In genomic region chr17:28744802-28745051, GRCh38 we compare ENCODE assay signal across 8 cellular contexts. TPM values are rescaled to one million over a fixed set of nuclear protein-coding genes. Genes with fewer than 3 reads are reported as not detected.
DNase-seq lines count a peak whose midpoint lies in the region; ATAC-seq, FAIRE-seq and TF ChIP-seq lines count a peak whose summit lies in the region.

No MANE protein-coding gene starts in this region.

- dilution Hi-C loops in keratinocyte (cut with MboI; ENCODE audit: extremely low pct_ligation_motif_present, low sequenced_read_pairs) = no loop called here

- no peaks in the 10 kb centered on the region for H3K27me3 Mint-ChIP-seq in activated naive CD8-positive, alpha-beta T cell treated with anti-CD3 and anti-CD28 coated beads, Interleukin-2, amount 50 U/mL, for 24 hours

- peaks cover 36% of the 10 kb centered on the region for H3K4me1 ChIP-seq in keratinocyte (ENCODE audit: control insufficient read depth, extremely low read depth, insufficient read depth, low read length)
- peaks cover 0 to 54% (median 43%) of the 10 kb centered on the region in 5 donors for H3K4me1 ChIP-seq in subcutaneous abdominal adipose tissue (ENCODE audit: control insufficient read depth in 5 of 5, insufficient read depth in 5 of 5, low read length in 5 of 5)

- peak overlapping the region; percentile 91 for H3K27ac ChIP-seq in keratinocyte (ENCODE audit: control insufficient read depth, insufficient read depth, low read length)
- peak overlapping the region; percentile 46 for H3K27ac ChIP-seq in subcutaneous abdominal adipose tissue (ENCODE audit: low read depth, low read length)

- H3K9me1 ChIP-seq in keratinocyte (ENCODE audit: control insufficient read depth, extremely low read depth, insufficient read depth, low read length) = peaks cover 7% of the 10 kb centered on the region

- H3K79me2 ChIP-seq in keratinocyte (ENCODE audit: control insufficient read depth, insufficient read depth, low read length) = peaks cover 55% of the 10 kb centered on the region

- H3K27me3 ChIP-seq in keratinocyte (ENCODE audit: control insufficient read depth, extremely low read depth, insufficient read depth, low read length) (no peaks in the 10 kb centered on the region), subcutaneous abdominal adipose tissue (ENCODE audit: control insufficient read depth in 5 of 5, insufficient read depth in 4 of 5, low read length in 5 of 5) (no peaks in the 10 kb centered on the region)

- H2AFZ ChIP-seq in keratinocyte (ENCODE audit: control insufficient read depth, low read length) = no peak overlapping the region

- H3K4me1 Mint-ChIP-seq in activated naive CD8-positive, alpha-beta T cell treated with anti-CD3 and anti-CD28 coated beads, Interleukin-2, amount 50 U/mL, for 24 hours = peaks cover 57% of the 10 kb centered on the region

- H4K20me1 ChIP-seq in keratinocyte (ENCODE audit: control insufficient read depth, extremely low read depth, insufficient read depth, low read length) = peaks cover 33% of the 10 kb centered on the region

- H3K9ac ChIP-seq in keratinocyte (ENCODE audit: control insufficient read depth, extremely low read depth, insufficient read depth, low read length) (peak overlapping the region; percentile 96), subcutaneous abdominal adipose tissue (ENCODE audit: low read length in 5 of 5) (peak overlapping the region; percentile 16 to 74 (median 68))

- no peak for TF ChIP-seq CTCF in keratinocyte (optimal IDR thresholded peaks at IDR 0.05 in 1 of 3, IDR thresholded peaks at IDR 0.05 in 1 of 3, conservative IDR thresholded peaks at IDR 0.05 in 1 of 3; ENCODE audit: extremely low read depth in 1 of 3, insufficient read depth in 2 of 3, low read length in 3 of 3)

- H3K4me3 ChIP-seq in keratinocyte (ENCODE audit: control insufficient read depth in 2 of 3, extremely low read depth in 1 of 3, insufficient read depth in 2 of 3, low read depth in 1 of 3, low read length in 3 of 3) = peak overlapping the region; percentile 88 to 98 (median 89)
- H3K4me3 ChIP-seq in subcutaneous abdominal adipose tissue (ENCODE audit: low read depth in 1 of 5, low read length in 5 of 5) = peak overlapping the region; percentile 58 to 71 (median 70)

- H3K9me3 ChIP-seq in keratinocyte (ENCODE audit: control insufficient read depth, low read depth, low read length) = peaks cover 9% of the 10 kb centered on the region
- no peaks in the 10 kb centered on the region for H3K9me3 ChIP-seq in subcutaneous abdominal adipose tissue (ENCODE audit: control insufficient read depth in 5 of 5, low read length in 5 of 5)

- peak overlapping the region; percentile 92 for H3K4me3 Mint-ChIP-seq in activated naive CD8-positive, alpha-beta T cell treated with anti-CD3 and anti-CD28 coated beads, Interleukin-2, amount 50 U/mL, for 24 hours

- H3K9me3 Mint-ChIP-seq in activated naive CD8-positive, alpha-beta T cell treated with anti-CD3 and anti-CD28 coated beads, Interleukin-2, amount 50 U/mL, for 24 hours = peaks cover under 1% of the 10 kb centered on the region

- H3K27ac Mint-ChIP-seq in activated naive CD8-positive, alpha-beta T cell treated with anti-CD3 and anti-CD28 coated beads, Interleukin-2, amount 50 U/mL, for 24 hours = peak overlapping the region; percentile 90

- H3K36me3 Mint-ChIP-seq in activated naive CD8-positive, alpha-beta T cell treated with anti-CD3 and anti-CD28 coated beads, Interleukin-2, amount 50 U/mL, for 24 hours (ENCODE audit: low read depth) = peaks cover 35% of the 10 kb centered on the region

- peaks cover 27 to 33% of the 10 kb centered on the region in 2 experiments for H3K36me3 ChIP-seq in keratinocyte (ENCODE audit: control insufficient read depth in 2 of 2, extremely low read depth in 1 of 2, insufficient read depth in 2 of 2, low read length in 2 of 2)
- peaks cover 0 to 20% (median 19%) of the 10 kb centered on the region in 5 donors for H3K36me3 ChIP-seq in subcutaneous abdominal adipose tissue (ENCODE audit: control insufficient read depth in 5 of 5, insufficient read depth in 5 of 5, low read length in 5 of 5)

- DNase-seq in NCI-H1092 treated with DMSO at 0.1 percent for 48 hours (lab: John Stamatoyannopoulos, UW) (peak; percentile 25), NCI-H1092 (lab: John Stamatoyannopoulos, UW) (no peak), keratinocyte (ENCODE audit: low read depth, low spot score) (no peak), H4 (ENCODE audit: low spot score) (no peak), frontal cortex (ENCODE audit: low spot score in 2 of 2) (no peak), islet precursor cell (no peak)
- no peak for DNase-seq in activated naive CD8-positive, alpha-beta T cell treated with anti-CD3 and anti-CD28 coated beads, Interleukin-2, amount 50 U/mL, for 24 hours

- FAIRE-seq in keratinocyte (lab: Jason Lieb, UNC) (no peak), frontal cortex (lab: Jason Lieb, UNC) (no peak)

- H3K4me2 ChIP-seq in keratinocyte (ENCODE audit: control insufficient read depth, extremely low read depth, insufficient read depth, low read depth, low read length) = peak overlapping the region; percentile 87

- ATAC-seq in activated naive CD8-positive, alpha-beta T cell treated with anti-CD3 and anti-CD28 coated beads, Interleukin-2, amount 50 U/mL, for 24 hours = no peak

RNA-seq across cellular contexts. Expression of gene TRAF4, which starts 0.9 kb away (rescaled TPM):
- polyA plus RNA-seq in keratinocyte = 57.3 to 69.4 TPM (median 60.5 TPM) in 3 replicates
- 12.1 TPM for polyA plus RNA-seq in keratinocyte (2011; ENCODE audit: low read depth)
- 34.2 and 49.5 TPM in 2 replicates for polyA plus RNA-seq in keratinocyte (2011; cell fraction: cytosol; rRNA removed)
- 136 and 156 TPM in 2 replicates for polyA plus RNA-seq in keratinocyte (2011; cell fraction: nucleus; rRNA removed)
- 29.3 and 55.3 TPM in 2 replicates for polyA plus RNA-seq in keratinocyte (2012; ENCODE audit: low replicate concordance)
- polyA minus RNA-seq in keratinocyte = 78.9 to 246 TPM (median 103 TPM) in 3 replicates
- polyA minus RNA-seq in keratinocyte (2011; cell fraction: cytosol; rRNA and poly(A)+ RNA removed) = 74.6 TPM
- 85.4 and 89.2 TPM in 2 replicates for polyA minus RNA-seq in keratinocyte (2011; cell fraction: nucleus; rRNA and poly(A)+ RNA removed)
- total RNA-seq in H4 (2014; rRNA removed; shearing (Covaris generic)) = 27.7 and 40.5 TPM in 2 replicates
- 60.3 TPM for total RNA-seq in frontal cortex

RNA-seq across cellular contexts. Expression of gene NEK8, which starts 16.1 kb away (rescaled TPM):
- 4.1 to 6.2 TPM (median 4.3 TPM) in 3 replicates for polyA plus RNA-seq in keratinocyte
- polyA plus RNA-seq in keratinocyte (2011; ENCODE audit: low read depth) = 0.17 TPM
- 2.1 and 3.0 TPM in 2 replicates for polyA plus RNA-seq in keratinocyte (2011; cell fraction: cytosol; rRNA removed)
- polyA plus RNA-seq in keratinocyte (2011; cell fraction: nucleus; rRNA removed) = 12.1 and 12.5 TPM in 2 replicates
- 0.80 and 2.6 TPM in 2 replicates for polyA plus RNA-seq in keratinocyte (2012; ENCODE audit: low replicate concordance)
- polyA minus RNA-seq in keratinocyte = 7.7 to 9.8 TPM (median 9.6 TPM) in 3 replicates
- polyA minus RNA-seq in keratinocyte (2011; cell fraction: cytosol; rRNA and poly(A)+ RNA removed) = 2.3 TPM
- polyA minus RNA-seq in keratinocyte (2011; cell fraction: nucleus; rRNA and poly(A)+ RNA removed) = 3.7 and 5.8 TPM in 2 replicates
- total RNA-seq in H4 (2014; rRNA removed; shearing (Covaris generic)) = 1.4 and 3.1 TPM in 2 replicates
- total RNA-seq in frontal cortex = 0.82 TPM

RNA-seq across cellular contexts. Expression of gene TLCD1, which starts 18.7 kb away (rescaled TPM):
- polyA plus RNA-seq in keratinocyte = 12.0 to 14.7 TPM (median 14.0 TPM) in 3 replicates
- 1.1 TPM for polyA plus RNA-seq in keratinocyte (2011; ENCODE audit: low read depth)
- 11.8 and 15.0 TPM in 2 replicates for polyA plus RNA-seq in keratinocyte (2011; cell fraction: cytosol; rRNA removed)
- polyA plus RNA-seq in keratinocyte (2011; cell fraction: nucleus; rRNA removed) = 9.3 and 9.5 TPM in 2 replicates
- 12.2 and 12.6 TPM in 2 replicates for polyA plus RNA-seq in keratinocyte (2012; ENCODE audit: low replicate concordance)
- polyA minus RNA-seq in keratinocyte = 12.0 to 13.8 TPM (median 13.1 TPM) in 3 replicates
- 8.8 TPM for polyA minus RNA-seq in keratinocyte (2011; cell fraction: cytosol; rRNA and poly(A)+ RNA removed)
- 3.4 and 8.8 TPM in 2 replicates for polyA minus RNA-seq in keratinocyte (2011; cell fraction: nucleus; rRNA and poly(A)+ RNA removed)
- total RNA-seq in H4 (2014; rRNA removed; shearing (Covaris generic)) = 21.0 and 34.2 TPM in 2 replicates
- under 0.01 TPM for total RNA-seq in frontal cortex

RNA-seq across cellular contexts. Expression of gene RPL23A, which starts 24.9 kb away (rescaled TPM):
- polyA plus RNA-seq in keratinocyte = 976 to 1,971 TPM (median 1,096 TPM) in 3 replicates
- 1,360 TPM for polyA plus RNA-seq in keratinocyte (2011; ENCODE audit: low read depth)
- 1,303 and 1,911 TPM in 2 replicates for polyA plus RNA-seq in keratinocyte (2011; cell fraction: cytosol; rRNA removed)
- 362 and 498 TPM in 2 replicates for polyA plus RNA-seq in keratinocyte (2011; cell fraction: nucleus; rRNA removed)
- polyA plus RNA-seq in keratinocyte (2012; ENCODE audit: low replicate concordance) = 1,164 and 2,033 TPM in 2 replicates
- polyA minus RNA-seq in keratinocyte = 118 to 1,597 TPM (median 833 TPM) in 3 replicates
- polyA minus RNA-seq in keratinocyte (2011; cell fraction: cytosol; rRNA and poly(A)+ RNA removed) = 861 TPM
- 131 and 202 TPM in 2 replicates for polyA minus RNA-seq in keratinocyte (2011; cell fraction: nucleus; rRNA and poly(A)+ RNA removed)
- total RNA-seq in H4 (2014; rRNA removed; shearing (Covaris generic)) = 957 and 967 TPM in 2 replicates
- 436 TPM for total RNA-seq in frontal cortex

RNA-seq across cellular contexts. Expression of gene RAB34, which starts 27.1 kb away (rescaled TPM):
- 115 to 180 TPM (median 134 TPM) in 3 replicates for polyA plus RNA-seq in keratinocyte
- 26.8 TPM for polyA plus RNA-seq in keratinocyte (2011; ENCODE audit: low read depth)
- polyA plus RNA-seq in keratinocyte (2011; cell fraction: cytosol; rRNA removed) = 119 and 128 TPM in 2 replicates
- polyA plus RNA-seq in keratinocyte (2011; cell fraction: nucleus; rRNA removed) = 105 TPM in 2 replicates
- polyA plus RNA-seq in keratinocyte (2012; ENCODE audit: low replicate concordance) = 41.3 and 114 TPM in 2 replicates
- 125 to 177 TPM (median 135 TPM) in 3 replicates for polyA minus RNA-seq in keratinocyte
- 104 TPM for polyA minus RNA-seq in keratinocyte (2011; cell fraction: cytosol; rRNA and poly(A)+ RNA removed)
- polyA minus RNA-seq in keratinocyte (2011; cell fraction: nucleus; rRNA and poly(A)+ RNA removed) = 23.2 and 26.4 TPM in 2 replicates
- total RNA-seq in H4 (2014; rRNA removed; shearing (Covaris generic)) = 233 and 275 TPM in 2 replicates
- 12.2 TPM for total RNA-seq in frontal cortex

Comparison
In these comparisons a context has a peak if more than half of its experiments do, and no peak if none do; other contexts are left out.
1. RNA of gene TLCD1, which starts 18.7 kb away (total RNA-seq): 21.0 to 34.2 TPM in H4; under 0.01 TPM in frontal cortex (single experiment); every median in the first group is over 10 times any median in the second.